ENCODE assay signal across 1 cellular context in genomic region chr21:45111703-45112102, GRCh38.
TF ChIP-seq lines count a peak whose summit lies in the region.

No MANE protein-coding gene starts in this region.

TF ChIP-seq in GM12878, 131 proteins besides CTCF, POLR2A, EP300 and RAD21 (continued from another document):
- no peak for TF ChIP-seq ZBTB4 (CRISPR knock-in tag; IDR thresholded peaks at IDR 0.05)
TF ChIP-seq in GM12878: peak in this region for 1.
